In the genomic region with DNA sequence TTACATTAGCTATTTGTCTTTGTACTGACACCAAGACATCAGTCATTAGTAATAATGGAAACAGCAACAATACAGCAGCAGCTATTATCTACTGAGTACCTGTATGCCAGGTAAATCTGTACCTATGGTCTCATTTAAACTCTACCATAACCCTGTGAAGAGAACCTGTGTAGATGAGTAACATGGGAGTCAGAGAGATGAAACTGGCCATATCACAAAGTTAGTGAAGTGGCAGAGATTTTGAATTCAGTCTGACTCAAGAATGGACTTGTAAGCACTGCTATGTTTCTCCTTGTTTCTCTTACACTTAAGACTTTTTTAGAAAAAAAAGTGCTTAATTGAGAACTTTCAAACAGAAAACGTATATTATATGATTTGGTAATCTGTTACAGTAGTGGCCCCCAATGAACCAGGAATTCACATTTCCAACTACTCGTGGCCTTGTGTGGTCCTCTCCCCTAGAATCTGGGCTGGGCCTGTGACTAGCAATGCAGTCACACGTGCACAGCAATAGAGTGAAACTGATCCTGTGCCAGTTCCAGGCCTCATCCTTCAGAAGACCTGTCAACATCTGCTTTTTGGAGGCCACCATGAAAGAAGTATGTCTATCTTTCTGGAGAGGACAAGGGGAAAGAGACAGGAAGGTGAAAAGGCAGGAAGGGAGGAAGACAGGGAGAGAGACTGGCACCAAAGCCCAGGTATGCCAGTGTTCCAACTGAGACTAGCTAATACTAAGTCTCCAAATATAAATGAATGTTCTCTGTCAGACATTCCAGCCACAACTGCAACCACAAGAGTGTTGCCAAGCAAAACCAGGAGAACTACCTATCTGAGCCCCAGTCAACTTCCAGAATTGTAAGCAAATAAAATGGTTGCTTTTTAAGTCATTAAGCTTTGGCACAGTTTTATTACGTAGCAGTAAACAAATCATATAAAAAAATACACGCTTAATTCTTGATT, we compare ENCODE assay signal across 1 cellular context.
TF ChIP-seq lines count a peak whose summit lies in the region.

No MANE protein-coding gene starts in this region.

TF ChIP-seq in SK-N-SH treated with all-trans-retinoic acid at 6 μM for 48 hours, 23 proteins besides CTCF, POLR2A, EP300 and RAD21 (continued from another document):
- no peak for TF ChIP-seq TSHZ2 (CRISPR knock-in tag; IDR thresholded peaks at IDR 0.05)
- no peak for TF ChIP-seq GLIS3 (CRISPR knock-in tag; IDR thresholded peaks at IDR 0.05)
- no peak for TF ChIP-seq BACH2 (CRISPR knock-in tag; IDR thresholded peaks at IDR 0.05; ENCODE audit: borderline replicate concordance)
- TF ChIP-seq ESRRG (CRISPR knock-in tag; IDR thresholded peaks at IDR 0.05): no peak
- TF ChIP-seq SNAI2 (CRISPR knock-in tag; IDR thresholded peaks at IDR 0.05): no peak
- TF ChIP-seq, protein P1, sequence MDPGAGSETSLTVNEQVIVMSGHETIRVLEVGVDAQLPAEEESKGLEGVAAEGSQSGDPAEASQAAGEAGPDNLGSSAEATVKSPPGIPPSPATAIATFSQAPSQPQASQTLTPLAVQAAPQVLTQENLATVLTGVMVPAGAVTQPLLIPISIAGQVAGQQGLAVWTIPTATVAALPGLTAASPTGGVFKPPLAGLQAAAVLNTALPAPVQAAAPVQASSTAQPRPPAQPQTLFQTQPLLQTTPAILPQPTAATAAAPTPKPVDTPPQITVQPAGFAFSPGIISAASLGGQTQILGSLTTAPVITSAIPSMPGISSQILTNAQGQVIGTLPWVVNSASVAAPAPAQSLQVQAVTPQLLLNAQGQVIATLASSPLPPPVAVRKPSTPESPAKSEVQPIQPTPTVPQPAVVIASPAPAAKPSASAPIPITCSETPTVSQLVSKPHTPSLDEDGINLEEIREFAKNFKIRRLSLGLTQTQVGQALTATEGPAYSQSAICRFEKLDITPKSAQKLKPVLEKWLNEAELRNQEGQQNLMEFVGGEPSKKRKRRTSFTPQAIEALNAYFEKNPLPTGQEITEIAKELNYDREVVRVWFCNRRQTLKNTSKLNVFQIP (CRISPR knock-in tag; IDR thresholded peaks at IDR 0.05; ENCODE audit: borderline replicate concordance, low read depth): no peak
- no peak for TF ChIP-seq TCF4 (CRISPR knock-in tag; IDR thresholded peaks at IDR 0.05; ENCODE audit: borderline replicate concordance)
- no peak for TF ChIP-seq ZFP30 (CRISPR knock-in tag; IDR thresholded peaks at IDR 0.05)
